Comparison of ENCODE assay signal across 8 cellular contexts in the genomic region with DNA sequence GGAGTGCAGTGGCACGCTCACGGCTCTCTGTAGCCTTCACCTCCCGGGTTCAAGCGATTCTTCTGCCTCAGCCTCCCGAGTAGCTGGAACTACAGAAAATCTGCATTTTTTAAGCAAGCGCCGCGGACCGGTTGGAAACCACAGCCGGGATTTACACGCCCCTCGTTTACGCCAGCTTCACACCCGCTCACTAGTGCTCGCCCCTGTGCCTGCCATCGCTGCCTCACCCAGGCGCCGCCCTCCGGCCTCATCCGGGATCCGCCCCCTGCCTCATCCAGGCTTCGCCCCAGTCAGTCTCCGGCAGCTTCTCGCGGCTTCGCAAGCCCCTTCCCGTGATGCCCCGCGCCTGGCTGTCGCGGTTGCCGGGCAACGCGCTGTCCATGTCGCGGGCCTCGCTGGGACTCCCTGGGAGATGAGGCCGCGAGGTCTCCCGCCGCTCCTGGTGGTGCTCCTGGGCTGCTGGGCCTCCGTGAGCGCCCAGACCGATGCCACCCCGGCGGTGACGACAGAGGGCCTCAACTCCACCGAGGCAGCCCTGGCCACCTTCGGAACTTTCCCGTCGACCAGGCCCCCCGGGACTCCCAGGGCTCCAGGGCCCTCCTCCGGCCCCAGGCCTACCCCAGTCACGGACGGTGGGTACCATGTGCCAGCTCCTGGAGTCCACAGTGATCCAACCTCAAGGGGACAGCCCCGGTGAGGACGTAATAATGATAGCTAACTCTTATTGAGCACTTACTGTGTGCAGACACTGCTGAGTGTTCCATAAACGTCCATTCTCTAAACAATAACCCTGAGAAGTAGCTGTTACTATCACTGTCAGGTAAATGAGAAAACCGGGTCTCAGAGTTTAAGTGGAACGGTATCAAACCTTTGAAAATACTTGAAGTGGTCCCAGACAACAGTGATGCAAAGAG. TPM values are rescaled to one million over a fixed set of nuclear protein-coding genes. Genes with fewer than 3 reads are reported as not detected.
DNase-seq lines count a peak whose midpoint lies in the region; ATAC-seq and TF ChIP-seq lines count a peak whose summit lies in the region.

A gene (plus strand): TSS at position 359 of the 914 bp plus-strand sequence. CDS start 54 bp downstream, at position 413.

- peaks cover 3% of the 10 kb centered on the region for H3K27me3 Mint-ChIP-seq in brain

- H3K4me1 Mint-ChIP-seq in brain, result peaks cover 17% of the 10 kb centered on the region

- H3K27ac Mint-ChIP-seq in brain, result peak within 1 kb of the TSS; percentile 76 to 97 (median 93)

- peaks cover 6% of the 10 kb centered on the region for H3K36me3 Mint-ChIP-seq in brain

- peak; percentile 82 for DNase-seq in A172 (ENCODE audit: low spot score)
- DNase-seq in NCI-H2107 treated with DMSO at 0.1 percent for 48 hours (lab: John Stamatoyannopoulos, UW; ENCODE audit: unreplicated experiment), result peak; percentile 88
- peak; percentile 95 for DNase-seq in UCSD-AML1 (lab: John Stamatoyannopoulos, UW; ENCODE audit: unreplicated experiment)
- peak; percentile 84 for DNase-seq in iPS DF 19.7 (ENCODE audit: low read depth, low spot score)
- DNase-seq in sciatic nerve (ENCODE audit: low spot score), result peak; percentile 97

- peak; percentile 94 for ATAC-seq in HG03066 (IDR thresholded peaks at IDR 0.05; ENCODE audit: low read depth, unreplicated experiment)
- peak; percentile 99 for ATAC-seq in sciatic nerve

- peak within 1 kb of the TSS; percentile 85 to 90 (median 86) for H3K4me3 Mint-ChIP-seq in brain

- H3K9me3 Mint-ChIP-seq in brain, result no peaks in the 10 kb centered on the region

- TF ChIP-seq CTCF in brain (conservative IDR thresholded peaks at IDR 0.05), result no peak

- peak; percentile 82 for TF ChIP-seq POLR2A in GM18526 (IDR thresholded peaks at IDR 0.05; ENCODE audit: extremely low read depth, insufficient read length)

- intact Hi-C loops in sciatic nerve (cut with DNase I), result loop anchor here (10.0 kb wide), 1 partner anchor 169 kb away; no protein-coding TSS in a partner anchor

RNA-seq across cellular contexts. Expression of the gene that starts here (rescaled TPM):
- total RNA-seq in A172 (2014; rRNA removed; shearing (Covaris generic)), result 48.9 and 94.0 TPM in 2 replicates
- polyA plus RNA-seq in brain (ENCODE audit: insufficient read depth, low read depth, low replicate concordance), result 27.9 TPM
- total RNA-seq in sciatic nerve, result 41.0 TPM

Comparison
In these comparisons a context has a peak if more than half of its experiments do, and no peak if none do; other contexts are left out.
1. Peak in every context shown above with its lines: DNase-seq and ATAC-seq.